Comparison of ENCODE assay signal across 9 cellular contexts in genomic region chr2:3518496-3519254, GRCh38. TPM values are rescaled to one million over a fixed set of nuclear protein-coding genes. Genes with fewer than 3 reads are reported as not detected.
DNase-seq lines count a peak whose midpoint lies in the region; ATAC-seq, FAIRE-seq and TF ChIP-seq lines count a peak whose summit lies in the region.
"Had no signal": no experiment of that assay in that cellular context is flagged by ENCODE, and none has a peak within 500 bp of the region (broad histone marks: within the 10 kb centered on the region; RNA-seq: fewer than 3 reads in every experiment).

No MANE protein-coding gene starts in this region.

- POLR2A ChIA-PET in HepG2 (lab: Yijun Ruan, JAX) = interaction anchor here (0.7 to 4.7 kb wide), 27 partner anchors 10 to 149 kb away, joined by 3 to 60 read pairs (median 5); partner anchors contain the start of genes EIPR1, RNASEH1 and TRAPPC12

- 2% methylated on average over 27 of the region's 67 CpGs for WGBS in HepG2 (ENCODE audit: low lambda C conversion rate)

- intact Hi-C loops in dendritic cell treated with granulocyte-macrophage colony-stimulating factor and Interleukin-4, amounts not matched to agents 40 ng/mL and 50 ng/mL, for 4 days (cut with micrococcal nuclease) = loop anchor here (1.0 kb wide), 2 partner anchors 40 to 57 kb away; partner anchors contain the start of genes RNASEH1 and RPS7
- intact Hi-C loops in HepG2 (cut with micrococcal nuclease; ENCODE audit: unreplicated experiment) = loop anchor here (1.0 kb wide), 3 partner anchors 40 to 57 kb away; partner anchors contain the start of genes RNASEH1 and RPS7

- FAIRE-seq in HepG2 (lab: Jason Lieb, UNC) = no peak
- FAIRE-seq: endometrium had no signal

- H3K36me3 Mint-ChIP-seq in dendritic cell treated with granulocyte-macrophage colony-stimulating factor and Interleukin-4, amounts not matched to agents 40 ng/mL and 50 ng/mL, for 4 days (ENCODE audit: low read depth) = peaks cover 53% of the 10 kb centered on the region

- H3K27ac Mint-ChIP-seq in dendritic cell treated with granulocyte-macrophage colony-stimulating factor and Interleukin-4, amounts not matched to agents 40 ng/mL and 50 ng/mL, for 4 days = peak overlapping the region; percentile 95

- H3K4me2 ChIP-seq in BLaER1 treated with 17β-estradiol and CSF1 and Interleukin-3, amounts not matched to agents 10 nM and 100 nM = peak overlapping the region; percentile 92 to 99 (median 95)
- H3K4me2 ChIP-seq in HepG2 (ENCODE audit: low read depth, low read length) = peak overlapping the region; percentile 95

- CTCF ChIA-PET in HepG2 (lab: Yijun Ruan, JAX; ENCODE audit: low intra/inter-chr PET ratio, low total read pairs) = no interaction called here

- TF ChIP-seq CTCF in HepG2 (CRISPR knock-in tag; IDR thresholded peaks at IDR 0.05) = peak; percentile 17; the same call in 1 of the 2 replicates

- TF ChIP-seq EP300 in HepG2 (IDR thresholded peaks at IDR 0.05; ENCODE audit: low read depth in 2 of 2, low read length in 2 of 2) (no peak), HepG2 (CRISPR knock-in tag; IDR thresholded peaks at IDR 0.05; ENCODE audit: borderline replicate concordance) (no peak)

- peaks cover 22 to 44% (median 31%) of the 10 kb centered on the region in 10 experiments for H3K4me1 ChIP-seq in BLaER1 treated with 17β-estradiol and CSF1 and Interleukin-3, amounts not matched to agents 10 nM and 100 nM
- H3K4me1 ChIP-seq in HepG2 (ENCODE audit: insufficient read depth, low read length) = peaks cover 74% of the 10 kb centered on the region

- peaks cover 12% of the 10 kb centered on the region for H3K9me3 Mint-ChIP-seq in dendritic cell treated with granulocyte-macrophage colony-stimulating factor and Interleukin-4, amounts not matched to agents 40 ng/mL and 50 ng/mL, for 4 days

- no peak overlapping the region for H2AFZ ChIP-seq in HepG2 (ENCODE audit: low read length)

- TF ChIP-seq POLR2A in HepG2 (IDR thresholded peaks at IDR 0.05; ENCODE audit: insufficient read depth in 1 of 2, low read depth in 2 of 2, low read length in 2 of 2) = peak in 1 of 2 experiments; percentile 91; a peak in 2 of 4 replicates

- no peaks in the 10 kb centered on the region for H4K20me1 ChIP-seq in BLaER1 treated with 17β-estradiol and CSF1 and Interleukin-3, amounts not matched to agents 10 nM and 100 nM
- H4K20me1 ChIP-seq in HepG2 (ENCODE audit: insufficient read depth, low read length) = no peaks in the 10 kb centered on the region

- TF ChIP-seq RAD21 in HepG2 (CRISPR knock-in tag; IDR thresholded peaks at IDR 0.05) = peak; percentile 40

- H3K4me1 Mint-ChIP-seq in dendritic cell treated with granulocyte-macrophage colony-stimulating factor and Interleukin-4, amounts not matched to agents 40 ng/mL and 50 ng/mL, for 4 days (ENCODE audit: low read depth) = peaks cover 37% of the 10 kb centered on the region

- peaks cover 26 to 35% (median 32%) of the 10 kb centered on the region in 11 experiments; a peak in 21 of 22 replicates for H3K9me3 ChIP-seq in BLaER1 treated with 17β-estradiol and CSF1 and Interleukin-3, amounts not matched to agents 10 nM and 100 nM (replicated peaks in 1 of 11)
- no peaks in the 10 kb centered on the region for H3K9me3 ChIP-seq in HepG2 (ENCODE audit: low read length)

- no peaks in the 10 kb centered on the region for H3K27me3 Mint-ChIP-seq in dendritic cell treated with granulocyte-macrophage colony-stimulating factor and Interleukin-4, amounts not matched to agents 40 ng/mL and 50 ng/mL, for 4 days

- peak overlapping the region; percentile 76 to 91 (median 80) for H3K4me3 ChIP-seq in BLaER1 treated with 17β-estradiol and CSF1 and Interleukin-3, amounts not matched to agents 10 nM and 100 nM
- H3K4me3 ChIP-seq in HepG2 (replicated peaks in 1 of 3; ENCODE audit: insufficient read depth in 1 of 3, low read depth in 2 of 3, low read length in 3 of 3) = peak overlapping the region; percentile 67 to 88 (median 81)

- in situ Hi-C loops in HepG2 (cut with HindIII; ENCODE audit: extremely low pct_ligation_motif_present, low pct_unique_long_range_greater_than_20kb) = no loop called here

- peak overlapping the region; percentile 94 for H3K4me3 Mint-ChIP-seq in dendritic cell treated with granulocyte-macrophage colony-stimulating factor and Interleukin-4, amounts not matched to agents 40 ng/mL and 50 ng/mL, for 4 days

- ATAC-seq in GM19351 (IDR thresholded peaks at IDR 0.05; ENCODE audit: unreplicated experiment) = peak; percentile 73
- ATAC-seq in HG03520 (IDR thresholded peaks at IDR 0.05; ENCODE audit: unreplicated experiment) = peak; percentile 82
- peak; percentile 70 for ATAC-seq in HepG2

- H3K36me3 ChIP-seq in BLaER1 treated with 17β-estradiol and CSF1 and Interleukin-3, amounts not matched to agents 10 nM and 100 nM = peaks cover 6 to 40% (median 32%) of the 10 kb centered on the region in 11 experiments; a peak in 21 of 22 replicates
- H3K36me3 ChIP-seq in HepG2 (replicated peaks in 1 of 2; ENCODE audit: control insufficient read depth in 1 of 2, insufficient read depth in 2 of 2, low read length in 2 of 2) = peaks cover 3 to 7% of the 10 kb centered on the region in 2 experiments

- DNase-seq in NCI-H526 treated with DMSO at 0.1 percent for 48 hours (lab: John Stamatoyannopoulos, UW) (peak; percentile 92), HepG2 (ENCODE audit: low spot score) (peak; percentile 97)
- DNase-seq in activated CD4-positive, alpha-beta T cell treated with anti-CD3 and anti-CD28 coated beads, Interleukin-2, amount 50 U/mL, for 1 hour = peak; percentile 97
- peak; percentile 95 to 96 for DNase-seq in stimulated activated CD4-positive, alpha-beta T cell treated with anti-CD3 and anti-CD28 coated beads, Interleukin-2, amount 100 ng/mL, for 48 hours

- peaks cover 37% of the 10 kb centered on the region for H3K79me2 ChIP-seq in HepG2 (ENCODE audit: insufficient read depth, low read length)

- no TSS peak for BruUV-seq in HepG2 (replicated peaks; lab: Mats Ljungman, UMichigan)

- peak overlapping the region; percentile 82 to 97 (median 91) for H3K27ac ChIP-seq in BLaER1 treated with 17β-estradiol and CSF1 and Interleukin-3, amounts not matched to agents 10 nM and 100 nM
- H3K27ac ChIP-seq in HepG2 (ENCODE audit: extremely low read length, insufficient read depth, low read length) = peak overlapping the region; percentile 96

- H3K9ac ChIP-seq in BLaER1 treated with 17β-estradiol and CSF1 and Interleukin-3, amounts not matched to agents 10 nM and 100 nM = peak overlapping the region; percentile 86 to 94 (median 91)
- peak overlapping the region; percentile 94 for H3K9ac ChIP-seq in HepG2 (ENCODE audit: insufficient read depth, low read depth, low read length)

- H3K27me3 ChIP-seq in BLaER1 treated with 17β-estradiol and CSF1 and Interleukin-3, amounts not matched to agents 10 nM and 100 nM = no peaks in the 10 kb centered on the region
- no peaks in the 10 kb centered on the region for H3K27me3 ChIP-seq in HepG2 (ENCODE audit: control insufficient read depth in 1 of 2, insufficient read depth in 2 of 2, low read length in 2 of 2)

RNA-seq across cellular contexts. Expression of gene ADI1, which starts 0.7 kb away (rescaled TPM):
- total RNA-seq in HepG2 (2016; rRNA removed; fragmentation: Illumina TruSeq; extraction: Trizol) = 123 and 135 TPM in 2 replicates
- 16.6 and 17.0 TPM in 2 replicates for total RNA-seq in HepG2 (2016; cell fraction: cytosol; rRNA removed; fragmentation: Illumina TruSeq; extraction: Trizol; ENCODE audit: low read depth)
- 124 and 138 TPM in 2 replicates for total RNA-seq in HepG2 (2016; cell fraction: insoluble cytoplasmic fraction; rRNA removed; fragmentation: Illumina TruSeq; extraction: Trizol)
- 45.5 and 47.8 TPM in 2 replicates for total RNA-seq in HepG2 (2016; cell fraction: membrane; rRNA removed; fragmentation: Illumina TruSeq; extraction: Trizol)
- 54.5 and 64.3 TPM in 2 replicates for total RNA-seq in HepG2 (2016; cell fraction: nucleus; rRNA removed; fragmentation: Illumina TruSeq; extraction: Trizol)
- 21.3 and 28.7 TPM in 2 replicates for polyA plus RNA-seq in HepG2 (2011; rRNA removed)
- polyA plus RNA-seq in HepG2 (2011; cell fraction: cytosol; rRNA removed) = 22.7 and 24.5 TPM in 2 replicates
- polyA plus RNA-seq in HepG2 (2011; cell fraction: nucleus; rRNA removed) = 16.1 and 17.6 TPM in 2 replicates
- 22.9 and 33.0 TPM in 2 replicates for polyA plus RNA-seq in HepG2 (2012)
- 20.5 and 20.6 TPM in 2 replicates for polyA plus RNA-seq in HepG2 (2016; cell fraction: cytosol; fragmentation: Illumina TruSeq; extraction: Trizol; ENCODE audit: low read depth)
- polyA plus RNA-seq in HepG2 (2016; cell fraction: insoluble cytoplasmic fraction; fragmentation: Illumina TruSeq; extraction: Trizol; ENCODE audit: low read depth) = 160 TPM in 2 replicates
- polyA plus RNA-seq in HepG2 (2016; cell fraction: membrane; fragmentation: Illumina TruSeq; extraction: Trizol; ENCODE audit: low read depth) = 42.7 and 43.1 TPM in 2 replicates
- 92.2 and 100 TPM in 2 replicates for polyA plus RNA-seq in HepG2 (2016; cell fraction: nucleus; fragmentation: Illumina TruSeq; extraction: Trizol; ENCODE audit: insufficient read depth, low read depth)
- 15.1 and 19.1 TPM in 2 replicates for polyA minus RNA-seq in HepG2 (2011; rRNA and poly(A)+ RNA removed; ENCODE audit: low replicate concordance)
- 13.2 and 18.8 TPM in 2 replicates for polyA minus RNA-seq in HepG2 (2011; cell fraction: cytosol; rRNA and poly(A)+ RNA removed)
- polyA minus RNA-seq in HepG2 (2011; cell fraction: nucleus; rRNA and poly(A)+ RNA removed) = 19.3 and 23.8 TPM in 2 replicates

RNA-seq across cellular contexts. Expression of gene RNASEH1, which starts 39.5 kb away (rescaled TPM):
- total RNA-seq in HepG2 (2016; rRNA removed; fragmentation: Illumina TruSeq; extraction: Trizol) = 57.2 and 57.4 TPM in 2 replicates
- total RNA-seq in HepG2 (2016; cell fraction: cytosol; rRNA removed; fragmentation: Illumina TruSeq; extraction: Trizol; ENCODE audit: low read depth) = 73.8 and 75.1 TPM in 2 replicates
- 56.9 and 57.3 TPM in 2 replicates for total RNA-seq in HepG2 (2016; cell fraction: insoluble cytoplasmic fraction; rRNA removed; fragmentation: Illumina TruSeq; extraction: Trizol)
- 90.4 and 92.3 TPM in 2 replicates for total RNA-seq in HepG2 (2016; cell fraction: membrane; rRNA removed; fragmentation: Illumina TruSeq; extraction: Trizol)
- 37.2 and 39.3 TPM in 2 replicates for total RNA-seq in HepG2 (2016; cell fraction: nucleus; rRNA removed; fragmentation: Illumina TruSeq; extraction: Trizol)
- polyA plus RNA-seq in HepG2 (2011; rRNA removed) = 12.7 and 14.5 TPM in 2 replicates
- 12.8 and 14.0 TPM in 2 replicates for polyA plus RNA-seq in HepG2 (2011; cell fraction: cytosol; rRNA removed)
- polyA plus RNA-seq in HepG2 (2011; cell fraction: nucleus; rRNA removed) = 10.4 and 11.6 TPM in 2 replicates
- 21.0 and 21.2 TPM in 2 replicates for polyA plus RNA-seq in HepG2 (2012)
- 75.3 and 82.0 TPM in 2 replicates for polyA plus RNA-seq in HepG2 (2016; cell fraction: cytosol; fragmentation: Illumina TruSeq; extraction: Trizol; ENCODE audit: low read depth)
- polyA plus RNA-seq in HepG2 (2016; cell fraction: insoluble cytoplasmic fraction; fragmentation: Illumina TruSeq; extraction: Trizol; ENCODE audit: low read depth) = 46.3 and 47.8 TPM in 2 replicates
- 68.9 and 69.5 TPM in 2 replicates for polyA plus RNA-seq in HepG2 (2016; cell fraction: membrane; fragmentation: Illumina TruSeq; extraction: Trizol; ENCODE audit: low read depth)
- 43.7 and 45.2 TPM in 2 replicates for polyA plus RNA-seq in HepG2 (2016; cell fraction: nucleus; fragmentation: Illumina TruSeq; extraction: Trizol; ENCODE audit: insufficient read depth, low read depth)
- polyA minus RNA-seq in HepG2 (2011; rRNA and poly(A)+ RNA removed; ENCODE audit: low replicate concordance) = 10.4 and 15.6 TPM in 2 replicates
- polyA minus RNA-seq in HepG2 (2011; cell fraction: cytosol; rRNA and poly(A)+ RNA removed) = 11.1 and 12.0 TPM in 2 replicates
- polyA minus RNA-seq in HepG2 (2011; cell fraction: nucleus; rRNA and poly(A)+ RNA removed) = 17.3 and 19.1 TPM in 2 replicates

RNA-seq across cellular contexts. Expression of gene RPS7, which starts 56.4 kb away (rescaled TPM):
- total RNA-seq in HepG2 (2016; rRNA removed; fragmentation: Illumina TruSeq; extraction: Trizol) = 3,686 and 4,415 TPM in 2 replicates
- 5,456 and 6,100 TPM in 2 replicates for total RNA-seq in HepG2 (2016; cell fraction: cytosol; rRNA removed; fragmentation: Illumina TruSeq; extraction: Trizol; ENCODE audit: low read depth)
- 3,753 and 4,559 TPM in 2 replicates for total RNA-seq in HepG2 (2016; cell fraction: insoluble cytoplasmic fraction; rRNA removed; fragmentation: Illumina TruSeq; extraction: Trizol)
- total RNA-seq in HepG2 (2016; cell fraction: membrane; rRNA removed; fragmentation: Illumina TruSeq; extraction: Trizol) = 7,013 and 7,026 TPM in 2 replicates
- 1,357 and 1,550 TPM in 2 replicates for total RNA-seq in HepG2 (2016; cell fraction: nucleus; rRNA removed; fragmentation: Illumina TruSeq; extraction: Trizol)
- 3,283 and 4,040 TPM in 2 replicates for polyA plus RNA-seq in HepG2 (2011; rRNA removed)
- polyA plus RNA-seq in HepG2 (2011; cell fraction: cytosol; rRNA removed) = 3,092 and 3,668 TPM in 2 replicates
- 687 and 772 TPM in 2 replicates for polyA plus RNA-seq in HepG2 (2011; cell fraction: nucleus; rRNA removed)
- polyA plus RNA-seq in HepG2 (2012) = 3,723 and 4,459 TPM in 2 replicates
- polyA plus RNA-seq in HepG2 (2016; cell fraction: cytosol; fragmentation: Illumina TruSeq; extraction: Trizol; ENCODE audit: low read depth) = 5,030 and 5,352 TPM in 2 replicates
- 4,110 and 4,812 TPM in 2 replicates for polyA plus RNA-seq in HepG2 (2016; cell fraction: insoluble cytoplasmic fraction; fragmentation: Illumina TruSeq; extraction: Trizol; ENCODE audit: low read depth)
- polyA plus RNA-seq in HepG2 (2016; cell fraction: membrane; fragmentation: Illumina TruSeq; extraction: Trizol; ENCODE audit: low read depth) = 6,339 and 6,476 TPM in 2 replicates
- 2,377 and 2,486 TPM in 2 replicates for polyA plus RNA-seq in HepG2 (2016; cell fraction: nucleus; fragmentation: Illumina TruSeq; extraction: Trizol; ENCODE audit: insufficient read depth, low read depth)
- polyA minus RNA-seq in HepG2 (2011; rRNA and poly(A)+ RNA removed; ENCODE audit: low replicate concordance) = 217 and 248 TPM in 2 replicates
- 598 and 688 TPM in 2 replicates for polyA minus RNA-seq in HepG2 (2011; cell fraction: cytosol; rRNA and poly(A)+ RNA removed)
- 243 and 285 TPM in 2 replicates for polyA minus RNA-seq in HepG2 (2011; cell fraction: nucleus; rRNA and poly(A)+ RNA removed)

Comparison
In these comparisons a context has a peak if more than half of its experiments do, and no peak if none do; other contexts are left out.
1. Peak in every context shown above with its lines: DNase-seq, ATAC-seq, H3K4me3 ChIP-seq and H3K27ac ChIP-seq.